9 cellular contexts compared by ENCODE assay signal in genomic region chr19:46659151-46660007, GRCh38. TPM values are rescaled to one million over a fixed set of nuclear protein-coding genes. Genes with fewer than 3 reads are reported as not detected.
A peak's percentile ranks its signal among the peaks of the same experiment; 100 is the strongest.
DNase-seq lines count a peak whose midpoint lies in the region; ATAC-seq, FAIRE-seq and TF ChIP-seq lines count a peak whose summit lies in the region.
"Had no signal": no experiment of that assay in that cellular context is flagged by ENCODE, and none has a peak within 500 bp of the region (broad histone marks: within the 10 kb centered on the region; RNA-seq: fewer than 3 reads in every experiment).

No MANE protein-coding gene starts in this region.

- no peaks in the 10 kb centered on the region for H3K9me3 ChIP-seq in BE2C
- H3K9me3 ChIP-seq in GM12878 (replicated peaks; ENCODE audit: control insufficient read depth, insufficient read depth, low read length): no peaks in the 10 kb centered on the region

- in situ Hi-C loops in KBM-7 (cut with MboI; ENCODE audit: low pct_unique_long_range_greater_than_20kb, low sequenced_read_pairs) (no loop called here), GM12878 (cut with MboI) (loop anchor here (5.0 kb wide), 1 partner anchor 47 kb away; no protein-coding TSS in a partner anchor)

- SMC1A ChIA-PET in GM12878 (lab: Charles Lee; ENCODE audit: uncharacterized antibody, unreplicated experiment): interaction anchor here (0.9 to 7.7 kb wide), 3 partner anchors 11 to 129 kb away, joined by 3 to 286 read pairs (median 4); partner anchors contain the start of gene PTGIR

- peaks cover 4% of the 10 kb centered on the region for H3K36me3 Mint-ChIP-seq in type B pancreatic cell

- peak overlapping the region; percentile 94 for H3K4me2 ChIP-seq in GM12878 (ENCODE audit: control insufficient read depth, insufficient read depth)

- TF ChIP-seq CTCF in BE2C (IDR thresholded peaks at IDR 0.05; ENCODE audit: low read depth, low read length): no peak
- no peak for TF ChIP-seq CTCF in GM12878 (IDR thresholded peaks at IDR 0.05 in 2 of 3, conservative IDR thresholded peaks at IDR 0.05 in 1 of 3; ENCODE audit: control insufficient read depth in 2 of 3, extremely low read depth in 1 of 3, insufficient read depth in 1 of 3, low read depth in 3 of 3, low read length in 3 of 3)
- no peak for TF ChIP-seq CTCF in type B pancreatic cell (conservative IDR thresholded peaks at IDR 0.05)

- ATAC-seq in GM12878 (no peak), GM18511 (IDR thresholded peaks at IDR 0.05; ENCODE audit: unreplicated experiment) (no peak), GM18517 (IDR thresholded peaks at IDR 0.05; ENCODE audit: unreplicated experiment) (no peak)

- H3K27me3 Mint-ChIP-seq in type B pancreatic cell: peaks cover 33% of the 10 kb centered on the region

- H3K4me1 ChIP-seq in BE2C: peaks cover 3% of the 10 kb centered on the region; the same call in 1 of the 2 replicates
- peaks cover 22% of the 10 kb centered on the region for H3K4me1 ChIP-seq in GM12878 (ENCODE audit: control insufficient read depth, insufficient read depth, low read length)

- TF ChIP-seq RAD21 in GM12878 (IDR thresholded peaks at IDR 0.05; ENCODE audit: insufficient read depth, low read depth, low read length): no peak

- no peak for FAIRE-seq in GM12878 (lab: Jason Lieb, UNC)

- POLR2A ChIA-PET in GM12878 (lab: Charles Lee): interaction anchor here (0.6 to 1.6 kb wide), 7 partner anchors 37 to 157 kb away, joined by 3 to 6 read pairs (median 3); partner anchors contain the start of gene CALM3

- H3K79me2 ChIP-seq in GM12878 (ENCODE audit: control insufficient read depth, insufficient read depth, low read length): no peaks in the 10 kb centered on the region

- TF ChIP-seq POLR2A in GM12878 (IDR thresholded peaks at IDR 0.05; ENCODE audit: low read depth, low read length): no peak

- no TSS peak for BruUV-seq in GM12878 (replicated peaks; lab: Mats Ljungman, UMichigan)

- H3K27me3 ChIP-seq in BE2C: no peaks in the 10 kb centered on the region
- peaks cover 3% of the 10 kb centered on the region in 2 experiments; a peak in 3 of 4 replicates for H3K27me3 ChIP-seq in GM12878 (replicated peaks in 1 of 2; ENCODE audit: control insufficient read depth in 2 of 2, insufficient read depth in 2 of 2, low read length in 1 of 2)

- peaks cover 28% of the 10 kb centered on the region for H3K4me1 Mint-ChIP-seq in type B pancreatic cell (ENCODE audit: unreplicated experiment)

- no peak overlapping the region for H2AFZ ChIP-seq in GM12878 (ENCODE audit: control insufficient read depth, low read depth, low read length)

- TF ChIP-seq EP300 in GM12878 (IDR thresholded peaks at IDR 0.05; ENCODE audit: borderline replicate concordance in 1 of 2, control insufficient read depth in 1 of 2, low read depth in 2 of 2, low read length in 2 of 2): no peak

- no peaks in the 10 kb centered on the region for H4K20me1 ChIP-seq in GM12878 (ENCODE audit: control insufficient read depth, insufficient read depth)

- DNase-seq in BE2C: peak; percentile 59
- peak; percentile 63 for DNase-seq in KBM-7
- DNase-seq in GM12878 (ENCODE audit: low read depth, low spot score): no peak
- peak; percentile 45 for DNase-seq in medulla oblongata (ENCODE audit: extremely low spot score)
- peak; percentile 82 for DNase-seq in type B pancreatic cell (ENCODE audit: extremely low spot score, unreplicated experiment)
- no peak for DNase-seq in NCI-H446 treated with DMSO at 0.1 percent for 48 hours (lab: John Stamatoyannopoulos, UW)

- H3K9me3 Mint-ChIP-seq in type B pancreatic cell: no peaks in the 10 kb centered on the region

- H3K27ac Mint-ChIP-seq in type B pancreatic cell: peak overlapping the region; percentile 57

- H3K36me3 ChIP-seq in BE2C (no peaks in the 10 kb centered on the region), GM12878 (ENCODE audit: control insufficient read depth in 2 of 2, insufficient read depth in 2 of 2, low read length in 1 of 2) (no peaks in the 10 kb centered on the region)

- RAD21 ChIA-PET in GM12878 (lab: Charles Lee; ENCODE audit: unreplicated experiment): interaction anchor here (0.5 to 3.0 kb wide), 4 partner anchors 41 to 130 kb away, joined by 3 to 27 read pairs (median 6); no protein-coding TSS in a partner anchor

- H3K4me3 ChIP-seq in BE2C (ENCODE audit: low read depth, low read length) (peak overlapping the region; percentile 66), GM12878 (peak overlapping the region; percentile 52; the same call in 1 of the 2 replicates)

- intact Hi-C loops in GM12878 (cut with micrococcal nuclease; ENCODE audit: unreplicated experiment): no loop called here

- H3K9ac ChIP-seq in GM12878 (ENCODE audit: control insufficient read depth, insufficient read depth, low read length): no peak overlapping the region; the same call in 1 of the 2 replicates

- no peak overlapping the region for H3K27ac ChIP-seq in GM12878 (ENCODE audit: control insufficient read depth, insufficient read depth)

- WGBS in GM12878 (ENCODE audit: insufficient coverage, insufficient replicate concordance, low lambda C conversion rate, missing lambda C conversion rate): 7% methylated on average over 26 of the region's 28 CpGs

- peak overlapping the region; percentile 95 for H3K4me3 Mint-ChIP-seq in type B pancreatic cell

- CTCF ChIA-PET in GM12878 (lab: Yijun Ruan, JAX): interaction anchor here (0.7 to 11.5 kb wide), 2 partner anchors 43 to 47 kb away, joined by 3 to 434 read pairs; no protein-coding TSS in a partner anchor

RNA-seq across cellular contexts. Expression of gene DACT3, which starts 1.6 kb away (rescaled TPM):
- 16.0 TPM for polyA plus RNA-seq in BE2C (2012; ENCODE audit: insufficient read depth, insufficient read length, low read depth)
- total RNA-seq in GM12878 (2013; cell fraction: nucleolus; rRNA removed): 5.6 and 5.9 TPM in 2 replicates
- total RNA-seq in GM12878 (2014; rRNA removed) (0.27 and 0.62 TPM in 2 replicates), GM12878 (2014; rRNA removed; fragmentation: Illumina TruSeq; extraction: Trizol) (0.23 and 0.27 TPM in 2 replicates), GM12878 (2021) (0.64 and 0.74 TPM in 2 replicates), type B pancreatic cell (ENCODE audit: low replicate concordance) (1.3 and 24.5 TPM in 2 replicates)
- 0.80 TPM for polyA plus RNA-seq in GM12878 (2011; ENCODE audit: low read depth)
- polyA plus RNA-seq in GM12878 (2011; rRNA removed) (2.4 and 2.5 TPM in 2 replicates), GM12878 (2014; fragmentation: Illumina TruSeq; extraction: Trizol) (0.35 and 0.76 TPM in 2 replicates), GM12878 (2014; fragmentation: Nextera tagmentation; extraction: Ambion mirVana) (under 1 TPM; 0.11 to 0.16 TPM), GM12878 (2014; rRNA removed) (0.46 and 0.47 TPM in 2 replicates), GM12878 (2016; fragmentation: Nextera tagmentation; extraction: Ambion mirVana) (under 1 TPM in 1 of 2 experiments, not detected in 1; 0.05 TPM)
- 1.9 and 2.3 TPM in 2 replicates for polyA plus RNA-seq in GM12878 (2011; cell fraction: cytosol; rRNA removed)
- 2.0 and 2.3 TPM in 2 replicates for polyA plus RNA-seq in GM12878 (2011; cell fraction: nucleus; rRNA removed)
- 1.5 and 1.7 TPM in 2 replicates for polyA plus RNA-seq in GM12878 (2012)
- 0.95 and 2.6 TPM in 2 replicates for polyA minus RNA-seq in GM12878 (2011; rRNA and poly(A)+ RNA removed)
- 1.1 and 1.6 TPM in 2 replicates for polyA minus RNA-seq in GM12878 (2011; cell fraction: cytosol; rRNA and poly(A)+ RNA removed)
- 0.48 and 0.67 TPM in 2 replicates for polyA minus RNA-seq in GM12878 (2011; cell fraction: nucleus; rRNA and poly(A)+ RNA removed)
- total RNA-seq: epithelial cell of proximal tubule had no signal

RNA-seq across cellular contexts. Expression of gene GNG8, which starts 23.4 kb away (rescaled TPM):
- 2.4 TPM for polyA plus RNA-seq in BE2C (2012; ENCODE audit: insufficient read depth, insufficient read length, low read depth)
- total RNA-seq in GM12878 (2013; cell fraction: nucleolus; rRNA removed): not detected in 2 replicates
- not detected in 2 replicates for total RNA-seq in GM12878 (2014; rRNA removed)
- total RNA-seq in GM12878 (2014; rRNA removed; fragmentation: Illumina TruSeq; extraction: Trizol): not detected in 2 replicates
- not detected in 2 replicates for total RNA-seq in GM12878 (2021)
- polyA plus RNA-seq in GM12878 (2011; ENCODE audit: low read depth): not detected
- 1.2 TPM in 1 of 2 replicates, not detected in the other for polyA plus RNA-seq in GM12878 (2011; rRNA removed)
- not detected in 2 replicates for polyA plus RNA-seq in GM12878 (2011; cell fraction: cytosol; rRNA removed)
- polyA plus RNA-seq in GM12878 (2011; cell fraction: nucleus; rRNA removed): not detected in 2 replicates
- polyA plus RNA-seq in GM12878 (2012): 10.6 TPM in 1 of 2 replicates, not detected in the other
- polyA plus RNA-seq in GM12878 (2014; fragmentation: Illumina TruSeq; extraction: Trizol): not detected in 2 replicates
- polyA plus RNA-seq in GM12878 (2014; fragmentation: Nextera tagmentation; extraction: Ambion mirVana): 1 to 10 TPM; 4.1 to 6.6 TPM
- not detected in 2 replicates for polyA plus RNA-seq in GM12878 (2014; rRNA removed)
- polyA plus RNA-seq in GM12878 (2016; fragmentation: Nextera tagmentation; extraction: Ambion mirVana): 1 to 10 TPM in 1 of 2 experiments, not detected in 1; 1.3 TPM
- not detected in 2 replicates for polyA minus RNA-seq in GM12878 (2011; rRNA and poly(A)+ RNA removed)
- polyA minus RNA-seq in GM12878 (2011; cell fraction: cytosol; rRNA and poly(A)+ RNA removed): not detected in 2 replicates
- polyA minus RNA-seq in GM12878 (2011; cell fraction: nucleus; rRNA and poly(A)+ RNA removed): not detected in 2 replicates
- total RNA-seq in type B pancreatic cell (ENCODE audit: low replicate concordance): 2.4 TPM in 1 of 2 replicates, not detected in the other
- total RNA-seq: epithelial cell of proximal tubule had no signal

RNA-seq across cellular contexts. Expression of gene PTGIR, which starts 34.5 kb away (rescaled TPM):
- polyA plus RNA-seq in BE2C (2012; ENCODE audit: insufficient read depth, insufficient read length, low read depth): 16.1 TPM
- total RNA-seq in GM12878 (2013; cell fraction: nucleolus; rRNA removed): 66.6 and 83.6 TPM in 2 replicates
- total RNA-seq in GM12878 (2014; rRNA removed) (16.3 and 16.7 TPM in 2 replicates), GM12878 (2014; rRNA removed; fragmentation: Illumina TruSeq; extraction: Trizol) (5.4 and 6.5 TPM in 2 replicates), GM12878 (2021) (14.7 and 17.9 TPM in 2 replicates), type B pancreatic cell (ENCODE audit: low replicate concordance) (0.46 TPM in 1 of 2 replicates, not detected in the other)
- polyA plus RNA-seq in GM12878 (2011; ENCODE audit: low read depth): 3.2 TPM
- polyA plus RNA-seq in GM12878 (2011; rRNA removed) (9.9 and 15.2 TPM in 2 replicates), GM12878 (2014; fragmentation: Illumina TruSeq; extraction: Trizol) (3.9 and 6.7 TPM in 2 replicates), GM12878 (2014; fragmentation: Nextera tagmentation; extraction: Ambion mirVana) (1 to 10 TPM in 1 of 2 experiments, under 1 TPM in 1; 0.34 to 1.5 TPM), GM12878 (2014; rRNA removed) (25.8 and 29.1 TPM in 2 replicates), GM12878 (2016; fragmentation: Nextera tagmentation; extraction: Ambion mirVana) (10 to 100 TPM in 1 of 2 experiments, 1 to 10 TPM in 1; 9.7 to 10.1 TPM)
- polyA plus RNA-seq in GM12878 (2011; cell fraction: cytosol; rRNA removed): 19.4 and 32.9 TPM in 2 replicates
- polyA plus RNA-seq in GM12878 (2011; cell fraction: nucleus; rRNA removed): 48.5 and 57.6 TPM in 2 replicates
- polyA plus RNA-seq in GM12878 (2012): 7.5 and 9.5 TPM in 2 replicates
- 7.6 and 15.0 TPM in 2 replicates for polyA minus RNA-seq in GM12878 (2011; rRNA and poly(A)+ RNA removed)
- polyA minus RNA-seq in GM12878 (2011; cell fraction: cytosol; rRNA and poly(A)+ RNA removed): 3.5 and 5.6 TPM in 2 replicates
- 6.2 and 14.4 TPM in 2 replicates for polyA minus RNA-seq in GM12878 (2011; cell fraction: nucleus; rRNA and poly(A)+ RNA removed)

RNA-seq across cellular contexts. Expression of gene PRKD2, which starts 57.5 kb away (rescaled TPM):
- polyA plus RNA-seq in BE2C (2012; ENCODE audit: insufficient read depth, insufficient read length, low read depth): 48.9 TPM
- 23.7 and 25.9 TPM in 2 replicates for total RNA-seq in GM12878 (2013; cell fraction: nucleolus; rRNA removed)
- 25.1 and 35.4 TPM in 2 replicates for total RNA-seq in GM12878 (2014; rRNA removed)
- 13.3 and 14.4 TPM in 2 replicates for total RNA-seq in GM12878 (2014; rRNA removed; fragmentation: Illumina TruSeq; extraction: Trizol)
- total RNA-seq in GM12878 (2021): 88.9 and 98.8 TPM in 2 replicates
- polyA plus RNA-seq in GM12878 (2011; ENCODE audit: low read depth): 30.7 TPM
- 7.7 and 12.6 TPM in 2 replicates for polyA plus RNA-seq in GM12878 (2011; rRNA removed)
- 22.8 and 23.6 TPM in 2 replicates for polyA plus RNA-seq in GM12878 (2011; cell fraction: cytosol; rRNA removed)
- 70.9 and 92.1 TPM in 2 replicates for polyA plus RNA-seq in GM12878 (2011; cell fraction: nucleus; rRNA removed)
- 56.6 and 58.8 TPM in 2 replicates for polyA plus RNA-seq in GM12878 (2012)
- polyA plus RNA-seq in GM12878 (2014; fragmentation: Illumina TruSeq; extraction: Trizol): 16.9 and 31.3 TPM in 2 replicates
- polyA plus RNA-seq in GM12878 (2014; fragmentation: Nextera tagmentation; extraction: Ambion mirVana): 10 to 100 TPM in 1 of 2 experiments, 1 to 10 TPM in 1; 2.3 to 11.8 TPM
- polyA plus RNA-seq in GM12878 (2014; rRNA removed): 34.4 and 45.7 TPM in 2 replicates
- polyA plus RNA-seq in GM12878 (2016; fragmentation: Nextera tagmentation; extraction: Ambion mirVana): 10 to 100 TPM; 44.6 to 50.7 TPM
- 21.4 and 38.0 TPM in 2 replicates for polyA minus RNA-seq in GM12878 (2011; rRNA and poly(A)+ RNA removed)
- 27.0 and 27.5 TPM in 2 replicates for polyA minus RNA-seq in GM12878 (2011; cell fraction: cytosol; rRNA and poly(A)+ RNA removed)
- 11.1 and 26.6 TPM in 2 replicates for polyA minus RNA-seq in GM12878 (2011; cell fraction: nucleus; rRNA and poly(A)+ RNA removed)
- total RNA-seq in type B pancreatic cell (ENCODE audit: low replicate concordance): 56.8 and 70.8 TPM in 2 replicates

RNA-seq across cellular contexts. Expression of gene CALM3, which starts 58.2 kb away (rescaled TPM):
- polyA plus RNA-seq in BE2C (2012; ENCODE audit: insufficient read depth, insufficient read length, low read depth): 263 TPM
- 54.7 and 60.8 TPM in 2 replicates for total RNA-seq in GM12878 (2013; cell fraction: nucleolus; rRNA removed)
- total RNA-seq in GM12878 (2014; rRNA removed): 177 and 178 TPM in 2 replicates
- total RNA-seq in GM12878 (2014; rRNA removed; fragmentation: Illumina TruSeq; extraction: Trizol): 197 and 205 TPM in 2 replicates
- 371 and 375 TPM in 2 replicates for total RNA-seq in GM12878 (2021)
- 291 TPM for polyA plus RNA-seq in GM12878 (2011; ENCODE audit: low read depth)
- 733 and 849 TPM in 2 replicates for polyA plus RNA-seq in GM12878 (2011; rRNA removed)
- polyA plus RNA-seq in GM12878 (2011; cell fraction: cytosol; rRNA removed): 498 and 585 TPM in 2 replicates
- 422 and 445 TPM in 2 replicates for polyA plus RNA-seq in GM12878 (2011; cell fraction: nucleus; rRNA removed)
- polyA plus RNA-seq in GM12878 (2012): 373 and 454 TPM in 2 replicates
- 338 and 393 TPM in 2 replicates for polyA plus RNA-seq in GM12878 (2014; fragmentation: Illumina TruSeq; extraction: Trizol)
- 100 to 1,000 TPM; 164 to 202 TPM for polyA plus RNA-seq in GM12878 (2014; fragmentation: Nextera tagmentation; extraction: Ambion mirVana)
- 346 and 407 TPM in 2 replicates for polyA plus RNA-seq in GM12878 (2014; rRNA removed)
- polyA plus RNA-seq in GM12878 (2016; fragmentation: Nextera tagmentation; extraction: Ambion mirVana): 100 to 1,000 TPM; 349 to 375 TPM
- polyA minus RNA-seq in GM12878 (2011; rRNA and poly(A)+ RNA removed): 226 and 423 TPM in 2 replicates
- 89.3 and 102 TPM in 2 replicates for polyA minus RNA-seq in GM12878 (2011; cell fraction: cytosol; rRNA and poly(A)+ RNA removed)
- polyA minus RNA-seq in GM12878 (2011; cell fraction: nucleus; rRNA and poly(A)+ RNA removed): 49.6 and 52.8 TPM in 2 replicates
- 315 and 335 TPM in 2 replicates for total RNA-seq in type B pancreatic cell (ENCODE audit: low replicate concordance)

Comparison
In these comparisons a context has a peak if more than half of its experiments do, and no peak if none do; other contexts are left out.
1. DNase-seq: peak in BE2C (single experiment), KBM-7 (single experiment), medulla oblongata (single experiment) and type B pancreatic cell (single experiment); none in GM12878 (single experiment) and NCI-H446 treated with DMSO at 0.1 percent for 48 hours (single experiment).